ENCODE assay signal across 10 cellular contexts in the genomic region with DNA sequence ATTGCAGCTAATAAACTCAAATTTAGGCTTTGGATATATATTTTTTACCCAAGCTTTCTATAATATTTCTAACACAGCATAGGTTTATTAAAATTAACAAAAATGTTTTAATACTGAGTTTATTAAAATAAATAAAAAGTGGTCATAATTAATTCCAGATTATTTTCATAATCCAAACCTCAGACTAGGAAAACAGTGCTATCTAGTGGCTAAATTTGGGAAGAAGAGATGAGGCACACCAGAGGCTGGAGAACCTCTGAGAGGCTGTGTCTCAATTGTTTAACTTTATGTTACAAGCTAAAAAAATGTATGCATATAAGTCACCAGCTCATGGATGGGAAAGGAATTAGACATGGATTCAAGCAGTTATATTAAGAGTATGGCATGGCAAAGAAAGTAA.
DNase-seq lines count a peak whose midpoint lies in the region; ATAC-seq, FAIRE-seq and TF ChIP-seq lines count a peak whose summit lies in the region.
"Had no signal": no experiment of that assay in that cellular context is flagged by ENCODE, and none has a peak within 500 bp of the region (broad histone marks: within the 10 kb centered on the region; RNA-seq: fewer than 3 reads in every experiment).

No MANE protein-coding gene starts in this region.

- H3K4me3 Mint-ChIP-seq in stimulated activated effector memory CD8-positive, alpha-beta T cell treated with anti-CD3 and anti-CD28 coated beads, Interleukin-12 subunit alpha, Interleukin-12 subunit beta, amount 100 ng/mL, for 72 hours, result no peak overlapping the region
- H3K4me3 Mint-ChIP-seq: activated naive CD8-positive, alpha-beta T cell treated with anti-CD3 and anti-CD28 coated beads, Interleukin-2, amount 10 ng/mL, durations not matched to agents 7 days and 5 days had no signal

- H2AFZ ChIP-seq in keratinocyte (ENCODE audit: control insufficient read depth, low read length), result no peak overlapping the region

- FAIRE-seq in TTC549 (lab: Jason Lieb, UNC) (peak; percentile 92), keratinocyte (lab: Jason Lieb, UNC) (no peak)

- H3K27me3 ChIP-seq in keratinocyte (ENCODE audit: control insufficient read depth, extremely low read depth, insufficient read depth, low read length), result no peaks in the 10 kb centered on the region
- H3K27me3 ChIP-seq: SJSA1 had no signal

- no peak overlapping the region for H3K27ac Mint-ChIP-seq in stimulated activated effector memory CD8-positive, alpha-beta T cell treated with anti-CD3 and anti-CD28 coated beads, Interleukin-12 subunit alpha, Interleukin-12 subunit beta, amount 100 ng/mL, for 72 hours
- H3K27ac Mint-ChIP-seq: activated naive CD8-positive, alpha-beta T cell treated with anti-CD3 and anti-CD28 coated beads, Interleukin-2, amount 10 ng/mL, durations not matched to agents 7 days and 5 days had no signal

- dilution Hi-C loops in keratinocyte (cut with MboI; ENCODE audit: extremely low pct_ligation_motif_present, low sequenced_read_pairs), result no loop called here

- H3K9me3 ChIP-seq in keratinocyte (ENCODE audit: control insufficient read depth, low read depth, low read length), result no peaks in the 10 kb centered on the region
- H3K9me3 ChIP-seq: SJSA1 had no signal

- H3K9me3 Mint-ChIP-seq in stimulated activated effector memory CD8-positive, alpha-beta T cell treated with anti-CD3 and anti-CD28 coated beads, Interleukin-12 subunit alpha, Interleukin-12 subunit beta, amount 100 ng/mL, for 72 hours, result no peaks in the 10 kb centered on the region
- H3K9me3 Mint-ChIP-seq: activated naive CD8-positive, alpha-beta T cell treated with anti-CD3 and anti-CD28 coated beads, Interleukin-2, amount 10 ng/mL, durations not matched to agents 7 days and 5 days had no signal

- intact Hi-C loops in posterior cingulate gyrus (cut with DNase I), result loop anchor here (2.0 kb wide), 1 partner anchor 136 kb away; no protein-coding TSS in a partner anchor

- no peaks in the 10 kb centered on the region for H3K79me2 ChIP-seq in keratinocyte (ENCODE audit: control insufficient read depth, insufficient read depth, low read length)

- no peaks in the 10 kb centered on the region for H3K4me1 Mint-ChIP-seq in stimulated activated effector memory CD8-positive, alpha-beta T cell treated with anti-CD3 and anti-CD28 coated beads, Interleukin-12 subunit alpha, Interleukin-12 subunit beta, amount 100 ng/mL, for 72 hours
- H3K4me1 Mint-ChIP-seq: activated naive CD8-positive, alpha-beta T cell treated with anti-CD3 and anti-CD28 coated beads, Interleukin-2, amount 10 ng/mL, durations not matched to agents 7 days and 5 days had no signal

- no peak overlapping the region for H3K27ac ChIP-seq in keratinocyte (ENCODE audit: control insufficient read depth, insufficient read depth, low read length)
- H3K27ac ChIP-seq: SJSA1 had no signal

- H3K4me3 ChIP-seq in AG10803 (ENCODE audit: low read length) (no peak overlapping the region), keratinocyte (ENCODE audit: control insufficient read depth in 2 of 3, extremely low read depth in 1 of 3, insufficient read depth in 2 of 3, low read depth in 1 of 3, low read length in 3 of 3) (no peak overlapping the region)
- H3K4me3 ChIP-seq: SJSA1 had no signal

- H4K20me1 ChIP-seq in keratinocyte (ENCODE audit: control insufficient read depth, extremely low read depth, insufficient read depth, low read length), result no peaks in the 10 kb centered on the region

- DNase-seq in AG10803 (ENCODE audit: low read depth) (peak; percentile 48), HCEC 1CT (peak; percentile 30), keratinocyte (ENCODE audit: low read depth, low spot score) (no peak), posterior cingulate gyrus (no peak), glomerular visceral epithelial cell (ENCODE audit: extremely low spot score) (no peak)
- no peak for DNase-seq in stimulated activated effector memory CD8-positive, alpha-beta T cell treated with anti-CD3 and anti-CD28 coated beads, Interleukin-12 subunit alpha, Interleukin-12 subunit beta, amount 100 ng/mL, for 72 hours (ENCODE audit: low spot score in 2 of 2)
- DNase-seq: activated naive CD8-positive, alpha-beta T cell treated with anti-CD3 and anti-CD28 coated beads, Interleukin-2, amount 10 ng/mL, durations not matched to agents 7 days and 5 days had no signal

- peaks cover 28% of the 10 kb centered on the region for H3K4me1 ChIP-seq in keratinocyte (ENCODE audit: control insufficient read depth, extremely low read depth, insufficient read depth, low read length)

- TF ChIP-seq CTCF in AG10803 (conservative IDR thresholded peaks at IDR 0.05; ENCODE audit: low read length), result peak; percentile 93
- TF ChIP-seq CTCF in keratinocyte (optimal IDR thresholded peaks at IDR 0.05 in 1 of 3, IDR thresholded peaks at IDR 0.05 in 1 of 3, conservative IDR thresholded peaks at IDR 0.05 in 1 of 3; ENCODE audit: extremely low read depth in 1 of 3, insufficient read depth in 2 of 3, low read length in 3 of 3), result peak; percentile 28 to 71 (median 54)

- H3K9ac ChIP-seq in keratinocyte (ENCODE audit: control insufficient read depth, extremely low read depth, insufficient read depth, low read length), result no peak overlapping the region

- no peaks in the 10 kb centered on the region for H3K9me1 ChIP-seq in keratinocyte (ENCODE audit: control insufficient read depth, extremely low read depth, insufficient read depth, low read length)

- no peaks in the 10 kb centered on the region for H3K36me3 Mint-ChIP-seq in stimulated activated effector memory CD8-positive, alpha-beta T cell treated with anti-CD3 and anti-CD28 coated beads, Interleukin-12 subunit alpha, Interleukin-12 subunit beta, amount 100 ng/mL, for 72 hours

- no peak overlapping the region for H3K4me2 ChIP-seq in keratinocyte (ENCODE audit: control insufficient read depth, extremely low read depth, insufficient read depth, low read depth, low read length)

- H3K36me3 ChIP-seq in keratinocyte (ENCODE audit: control insufficient read depth in 2 of 2, extremely low read depth in 1 of 2, insufficient read depth in 2 of 2, low read length in 2 of 2), result no peaks in the 10 kb centered on the region

- ATAC-seq in HG03025 (IDR thresholded peaks at IDR 0.05; ENCODE audit: low FRiP score, unreplicated experiment), result no peak
- no peak for ATAC-seq in stimulated activated effector memory CD8-positive, alpha-beta T cell treated with anti-CD3 and anti-CD28 coated beads, Interleukin-12 subunit alpha, Interleukin-12 subunit beta, amount 100 ng/mL, for 72 hours

Comparison
In these comparisons a context has a peak if more than half of its experiments do, and no peak if none do; other contexts are left out.
1. DNase-seq: peak in AG10803 (single experiment) and HCEC 1CT (single experiment); none in keratinocyte (single experiment), posterior cingulate gyrus (0 of 10), glomerular visceral epithelial cell (single experiment) and stimulated activated effector memory CD8-positive, alpha-beta T cell treated with anti-CD3 and anti-CD28 coated beads, Interleukin-12 subunit alpha, Interleukin-12 subunit beta, amount 100 ng/mL, for 72 hours (0 of 2).